Comparison of ENCODE assay signal across 8 cellular contexts in genomic region chr10:91758303-91759146, GRCh38. TPM values are rescaled to one million over a fixed set of nuclear protein-coding genes. Genes with fewer than 3 reads are reported as not detected.
A peak's percentile ranks its signal among the peaks of the same experiment; 100 is the strongest.
DNase-seq lines count a peak whose midpoint lies in the region; TF ChIP-seq lines count a peak whose summit lies in the region.

No MANE protein-coding gene starts in this region.

- DNase-seq in AG04450 (ENCODE audit: low read depth, low spot score), result peak; percentile 13
- DNase-seq in GM10248 (ENCODE audit: extremely low spot score), result peak; percentile 25
- DNase-seq in NCI-H2196 treated with DMSO at 0.1 percent for 48 hours (lab: John Stamatoyannopoulos, UW; ENCODE audit: unreplicated experiment), result peak; percentile 0
- peak; percentile 79 for DNase-seq in astrocyte of the spinal cord (ENCODE audit: low read depth, low spot score)
- DNase-seq in inferior parietal cortex (ENCODE audit: extremely low spot score), result peak; percentile 65
- DNase-seq in tibial artery, result no peak
- DNase-seq in stimulated activated CD4-positive, alpha-beta T cell treated with anti-CD3 and anti-CD28 coated beads, Interleukin-1b, Interleukin-23, amount 100 ng/mL, for 48 hours, result no peak
- DNase-seq in stimulated activated CD4-positive, alpha-beta T cell treated with anti-CD3 and anti-CD28 coated beads, Interleukin-4, amount 100 ng/mL, for 1 hour, result no peak

- H3K4me3 ChIP-seq in AG04450 (ENCODE audit: low read depth, low read length) (no peak overlapping the region), astrocyte of the spinal cord (ENCODE audit: low read depth, low read length) (no peak overlapping the region), tibial artery (no peak overlapping the region)

- H3K9me3 ChIP-seq in AG04450 (ENCODE audit: control insufficient read depth, insufficient read depth, low read length) (no peaks in the 10 kb centered on the region; the same call in 1 of the 2 replicates), tibial artery (no peaks in the 10 kb centered on the region)

- H3K27ac ChIP-seq in AG04450 (ENCODE audit: low read depth, low read length), result no peak overlapping the region
- no peak overlapping the region for H3K27ac ChIP-seq in tibial artery

- peak; percentile 54 for TF ChIP-seq CTCF in AG04450 (IDR thresholded peaks at IDR 0.05; ENCODE audit: low read depth, low read length)
- peak; percentile 43 for TF ChIP-seq CTCF in GM10248 (IDR thresholded peaks at IDR 0.05; ENCODE audit: control extremely low read depth, extremely low read depth, low read depth, missing control alignments)
- TF ChIP-seq CTCF in astrocyte of the spinal cord (IDR thresholded peaks at IDR 0.05; ENCODE audit: low read depth, low read length), result peak; percentile 48
- peak; percentile 54 to 66 for TF ChIP-seq CTCF in tibial artery (IDR thresholded peaks at IDR 0.05)

- CTCF ChIA-PET in AG04450 (lab: Charles Lee) (interaction anchor here (0.6 to 3.4 kb wide), 18 partner anchors 9 to 879 kb away, joined by 3 to 33 read pairs (median 4); no protein-coding TSS in a partner anchor), GM10248 (lab: Yijun Ruan, JAX) (interaction anchor here (1.0 to 3.2 kb wide), 10 partner anchors 8 to 582 kb away, joined by 3 to 19 read pairs (median 3); partner anchors contain the start of gene BTAF1)

- intact Hi-C loops in tibial artery (cut with DNase I; ENCODE audit: low total_unique reads), result no loop called here

- H3K4me1 ChIP-seq in tibial artery, result no peaks in the 10 kb centered on the region

- no peaks in the 10 kb centered on the region for H3K36me3 ChIP-seq in tibial artery

- H3K27me3 ChIP-seq in AG04450 (ENCODE audit: control insufficient read depth, insufficient read depth, low read length) (no peaks in the 10 kb centered on the region), tibial artery (no peaks in the 10 kb centered on the region)

- POLR2A ChIA-PET in AG04450 (lab: Yijun Ruan, JAX), result no interaction called here
- POLR2A ChIA-PET in GM10248 (lab: Yijun Ruan, JAX), result no interaction called here

- in situ Hi-C loops in astrocyte of the spinal cord (cut with HindIII; ENCODE audit: low sequenced_read_pairs), result no loop called here

RNA-seq across cellular contexts. Expression of gene TNKS2, which starts 39.7 kb away (rescaled TPM):
- 35.5 and 45.5 TPM in 2 replicates for polyA plus RNA-seq in AG04450 (2011; rRNA removed)
- 45.9 and 71.2 TPM in 2 replicates for polyA minus RNA-seq in AG04450 (2011; rRNA and poly(A)+ RNA removed)

Comparison
In these comparisons a context has a peak if more than half of its experiments do, and no peak if none do; other contexts are left out.
1. DNase-seq: peak in AG04450 (single experiment), GM10248 (single experiment), NCI-H2196 treated with DMSO at 0.1 percent for 48 hours (single experiment), astrocyte of the spinal cord (single experiment) and inferior parietal cortex (single experiment); none in tibial artery (0 of 2), stimulated activated CD4-positive, alpha-beta T cell treated with anti-CD3 and anti-CD28 coated beads, Interleukin-1b, Interleukin-23, amount 100 ng/mL, for 48 hours (single experiment) and stimulated activated CD4-positive, alpha-beta T cell treated with anti-CD3 and anti-CD28 coated beads, Interleukin-4, amount 100 ng/mL, for 1 hour (single experiment).
2. Peak in every context shown above with its lines, with median percentiles within 50 percentile points of each other: CTCF ChIP-seq.